ENCODE assay signal across 1 cellular context in the genomic region with DNA sequence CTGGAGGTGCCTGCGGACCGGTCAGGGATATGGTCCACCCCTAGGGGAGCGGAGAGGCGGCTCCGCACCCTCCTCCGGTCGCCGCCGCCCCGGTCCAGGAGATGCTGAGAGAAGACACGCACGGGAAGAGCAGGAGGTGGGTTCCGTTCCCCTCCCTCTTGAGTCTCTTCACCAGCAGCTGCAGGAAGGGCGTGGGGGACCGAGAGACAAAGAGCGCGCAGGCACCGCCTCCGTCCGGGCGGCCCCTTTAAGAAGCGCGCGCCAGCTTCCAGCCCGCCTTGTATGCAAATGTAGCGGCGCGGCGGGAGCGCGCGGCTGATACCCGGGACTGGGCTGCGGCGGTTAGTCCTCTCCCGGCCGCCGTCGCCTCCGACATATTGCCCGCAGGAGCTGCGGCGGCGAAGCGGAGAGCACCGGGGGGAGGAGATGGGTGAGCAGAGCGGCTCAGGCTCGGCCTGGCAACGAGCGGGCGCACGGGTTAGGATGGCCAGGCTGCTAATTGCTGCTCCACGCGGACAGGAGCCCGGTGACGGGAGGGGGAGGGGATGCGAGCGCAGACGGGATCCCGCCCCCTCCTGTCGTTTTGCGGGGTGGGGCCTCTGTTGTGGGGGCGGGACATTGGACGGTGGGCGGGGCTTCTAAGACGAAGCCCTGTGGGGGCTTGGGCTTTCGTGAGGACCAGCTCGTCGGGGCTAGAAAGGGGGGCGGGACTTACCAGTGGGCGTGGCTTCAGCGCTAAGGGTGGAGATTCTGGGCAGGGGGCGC.
TF ChIP-seq lines count a peak whose summit lies in the region.

A gene (plus strand): TSS at position 318 of the 765 bp plus-strand sequence. CDS start 109 bp downstream, at position 427.

TF ChIP-seq in K562, 482 proteins besides CTCF, POLR2A, EP300 and RAD21 (continued from another document and continues in another):
- TF ChIP-seq, protein P1, sequence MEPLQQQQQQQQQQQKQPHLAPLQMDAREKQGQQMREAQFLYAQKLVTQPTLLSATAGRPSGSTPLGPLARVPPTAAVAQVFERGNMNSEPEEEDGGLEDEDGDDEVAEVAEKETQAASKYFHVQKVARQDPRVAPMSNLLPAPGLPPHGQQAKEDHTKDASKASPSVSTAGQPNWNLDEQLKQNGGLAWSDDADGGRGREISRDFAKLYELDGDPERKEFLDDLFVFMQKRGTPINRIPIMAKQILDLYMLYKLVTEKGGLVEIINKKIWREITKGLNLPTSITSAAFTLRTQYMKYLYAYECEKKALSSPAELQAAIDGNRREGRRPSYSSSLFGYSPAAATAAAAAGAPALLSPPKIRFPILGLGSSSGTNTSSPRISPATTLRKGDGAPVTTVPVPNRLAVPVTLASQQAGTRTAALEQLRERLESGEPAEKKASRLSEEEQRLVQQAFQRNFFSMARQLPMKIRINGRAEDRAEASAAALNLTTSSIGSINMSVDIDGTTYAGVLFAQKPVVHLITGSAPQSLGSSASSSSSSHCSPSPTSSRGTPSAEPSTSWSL (CRISPR knock-in tag; IDR thresholded peaks at IDR 0.05; ENCODE audit: borderline replicate concordance) = no peak
- TF ChIP-seq ZNF830 (CRISPR knock-in tag; IDR thresholded peaks at IDR 0.05) (no peak), RHOXF2B (CRISPR knock-in tag; conservative IDR thresholded peaks at IDR 0.05) (no peak), CREBBP (IDR thresholded peaks at IDR 0.05; ENCODE audit: low read depth, low read length) (no peak), CBX1 (IDR thresholded peaks at IDR 0.05; ENCODE audit: low read depth) (0 out of 2 replicates have a peak, but pooled peaks have one; percentile 38), TCF7L2 (IDR thresholded peaks at IDR 0.05; ENCODE audit: low read depth, low read length) (no peak), BCOR (IDR thresholded peaks at IDR 0.05) (peak; percentile 56; the same call in 1 of the 2 replicates), BRF1 (IDR thresholded peaks at IDR 0.05; ENCODE audit: borderline replicate concordance, extremely low read depth, insufficient read length) (no peak), PHB (CRISPR knock-in tag; IDR thresholded peaks at IDR 0.05) (no peak)
- TF ChIP-seq, protein P2, sequence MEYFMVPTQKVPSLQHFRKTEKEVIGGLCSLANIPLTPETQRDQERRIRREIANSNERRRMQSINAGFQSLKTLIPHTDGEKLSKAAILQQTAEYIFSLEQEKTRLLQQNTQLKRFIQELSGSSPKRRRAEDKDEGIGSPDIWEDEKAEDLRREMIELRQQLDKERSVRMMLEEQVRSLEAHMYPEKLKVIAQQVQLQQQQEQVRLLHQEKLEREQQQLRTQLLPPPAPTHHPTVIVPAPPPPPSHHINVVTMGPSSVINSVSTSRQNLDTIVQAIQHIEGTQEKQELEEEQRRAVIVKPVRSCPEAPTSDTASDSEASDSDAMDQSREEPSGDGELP (CRISPR knock-in tag; IDR thresholded peaks at IDR 0.05; ENCODE audit: borderline replicate concordance) = peak; percentile 94
- TF ChIP-seq, protein P3, sequence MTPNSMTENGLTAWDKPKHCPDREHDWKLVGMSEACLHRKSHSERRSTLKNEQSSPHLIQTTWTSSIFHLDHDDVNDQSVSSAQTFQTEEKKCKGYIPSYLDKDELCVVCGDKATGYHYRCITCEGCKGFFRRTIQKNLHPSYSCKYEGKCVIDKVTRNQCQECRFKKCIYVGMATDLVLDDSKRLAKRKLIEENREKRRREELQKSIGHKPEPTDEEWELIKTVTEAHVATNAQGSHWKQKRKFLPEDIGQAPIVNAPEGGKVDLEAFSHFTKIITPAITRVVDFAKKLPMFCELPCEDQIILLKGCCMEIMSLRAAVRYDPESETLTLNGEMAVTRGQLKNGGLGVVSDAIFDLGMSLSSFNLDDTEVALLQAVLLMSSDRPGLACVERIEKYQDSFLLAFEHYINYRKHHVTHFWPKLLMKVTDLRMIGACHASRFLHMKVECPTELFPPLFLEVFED (CRISPR knock-in tag; conservative IDR thresholded peaks at IDR 0.05) = 0 out of 2 replicates have a peak, but pooled peaks have one; percentile 37
- TF ChIP-seq, protein P4, sequence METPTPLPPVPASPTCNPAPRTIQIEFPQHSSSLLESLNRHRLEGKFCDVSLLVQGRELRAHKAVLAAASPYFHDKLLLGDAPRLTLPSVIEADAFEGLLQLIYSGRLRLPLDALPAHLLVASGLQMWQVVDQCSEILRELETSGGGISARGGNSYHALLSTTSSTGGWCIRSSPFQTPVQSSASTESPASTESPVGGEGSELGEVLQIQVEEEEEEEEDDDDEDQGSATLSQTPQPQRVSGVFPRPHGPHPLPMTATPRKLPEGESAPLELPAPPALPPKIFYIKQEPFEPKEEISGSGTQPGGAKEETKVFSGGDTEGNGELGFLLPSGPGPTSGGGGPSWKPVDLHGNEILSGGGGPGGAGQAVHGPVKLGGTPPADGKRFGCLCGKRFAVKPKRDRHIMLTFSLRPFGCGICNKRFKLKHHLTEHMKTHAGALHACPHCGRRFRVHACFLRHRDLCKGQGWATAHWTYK (CRISPR knock-in tag; IDR thresholded peaks at IDR 0.05) = 0 out of 2 replicates have a peak, but pooled peaks have one; percentile 14
- TF ChIP-seq, protein P5, sequence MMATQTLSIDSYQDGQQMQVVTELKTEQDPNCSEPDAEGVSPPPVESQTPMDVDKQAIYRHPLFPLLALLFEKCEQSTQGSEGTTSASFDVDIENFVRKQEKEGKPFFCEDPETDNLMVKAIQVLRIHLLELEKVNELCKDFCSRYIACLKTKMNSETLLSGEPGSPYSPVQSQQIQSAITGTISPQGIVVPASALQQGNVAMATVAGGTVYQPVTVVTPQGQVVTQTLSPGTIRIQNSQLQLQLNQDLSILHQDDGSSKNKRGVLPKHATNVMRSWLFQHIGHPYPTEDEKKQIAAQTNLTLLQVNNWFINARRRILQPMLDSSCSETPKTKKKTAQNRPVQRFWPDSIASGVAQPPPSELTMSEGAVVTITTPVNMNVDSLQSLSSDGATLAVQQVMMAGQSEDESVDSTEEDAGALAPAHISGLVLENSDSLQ (IDR thresholded peaks at IDR 0.05) = no peak
- TF ChIP-seq, protein P6, sequence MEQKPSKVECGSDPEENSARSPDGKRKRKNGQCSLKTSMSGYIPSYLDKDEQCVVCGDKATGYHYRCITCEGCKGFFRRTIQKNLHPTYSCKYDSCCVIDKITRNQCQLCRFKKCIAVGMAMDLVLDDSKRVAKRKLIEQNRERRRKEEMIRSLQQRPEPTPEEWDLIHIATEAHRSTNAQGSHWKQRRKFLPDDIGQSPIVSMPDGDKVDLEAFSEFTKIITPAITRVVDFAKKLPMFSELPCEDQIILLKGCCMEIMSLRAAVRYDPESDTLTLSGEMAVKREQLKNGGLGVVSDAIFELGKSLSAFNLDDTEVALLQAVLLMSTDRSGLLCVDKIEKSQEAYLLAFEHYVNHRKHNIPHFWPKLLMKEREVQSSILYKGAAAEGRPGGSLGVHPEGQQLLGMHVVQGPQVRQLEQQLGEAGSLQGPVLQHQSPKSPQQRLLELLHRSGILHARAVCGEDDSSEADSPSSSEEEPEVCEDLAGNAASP (IDR thresholded peaks at IDR 0.05) = no peak
- TF ChIP-seq, protein P7, sequence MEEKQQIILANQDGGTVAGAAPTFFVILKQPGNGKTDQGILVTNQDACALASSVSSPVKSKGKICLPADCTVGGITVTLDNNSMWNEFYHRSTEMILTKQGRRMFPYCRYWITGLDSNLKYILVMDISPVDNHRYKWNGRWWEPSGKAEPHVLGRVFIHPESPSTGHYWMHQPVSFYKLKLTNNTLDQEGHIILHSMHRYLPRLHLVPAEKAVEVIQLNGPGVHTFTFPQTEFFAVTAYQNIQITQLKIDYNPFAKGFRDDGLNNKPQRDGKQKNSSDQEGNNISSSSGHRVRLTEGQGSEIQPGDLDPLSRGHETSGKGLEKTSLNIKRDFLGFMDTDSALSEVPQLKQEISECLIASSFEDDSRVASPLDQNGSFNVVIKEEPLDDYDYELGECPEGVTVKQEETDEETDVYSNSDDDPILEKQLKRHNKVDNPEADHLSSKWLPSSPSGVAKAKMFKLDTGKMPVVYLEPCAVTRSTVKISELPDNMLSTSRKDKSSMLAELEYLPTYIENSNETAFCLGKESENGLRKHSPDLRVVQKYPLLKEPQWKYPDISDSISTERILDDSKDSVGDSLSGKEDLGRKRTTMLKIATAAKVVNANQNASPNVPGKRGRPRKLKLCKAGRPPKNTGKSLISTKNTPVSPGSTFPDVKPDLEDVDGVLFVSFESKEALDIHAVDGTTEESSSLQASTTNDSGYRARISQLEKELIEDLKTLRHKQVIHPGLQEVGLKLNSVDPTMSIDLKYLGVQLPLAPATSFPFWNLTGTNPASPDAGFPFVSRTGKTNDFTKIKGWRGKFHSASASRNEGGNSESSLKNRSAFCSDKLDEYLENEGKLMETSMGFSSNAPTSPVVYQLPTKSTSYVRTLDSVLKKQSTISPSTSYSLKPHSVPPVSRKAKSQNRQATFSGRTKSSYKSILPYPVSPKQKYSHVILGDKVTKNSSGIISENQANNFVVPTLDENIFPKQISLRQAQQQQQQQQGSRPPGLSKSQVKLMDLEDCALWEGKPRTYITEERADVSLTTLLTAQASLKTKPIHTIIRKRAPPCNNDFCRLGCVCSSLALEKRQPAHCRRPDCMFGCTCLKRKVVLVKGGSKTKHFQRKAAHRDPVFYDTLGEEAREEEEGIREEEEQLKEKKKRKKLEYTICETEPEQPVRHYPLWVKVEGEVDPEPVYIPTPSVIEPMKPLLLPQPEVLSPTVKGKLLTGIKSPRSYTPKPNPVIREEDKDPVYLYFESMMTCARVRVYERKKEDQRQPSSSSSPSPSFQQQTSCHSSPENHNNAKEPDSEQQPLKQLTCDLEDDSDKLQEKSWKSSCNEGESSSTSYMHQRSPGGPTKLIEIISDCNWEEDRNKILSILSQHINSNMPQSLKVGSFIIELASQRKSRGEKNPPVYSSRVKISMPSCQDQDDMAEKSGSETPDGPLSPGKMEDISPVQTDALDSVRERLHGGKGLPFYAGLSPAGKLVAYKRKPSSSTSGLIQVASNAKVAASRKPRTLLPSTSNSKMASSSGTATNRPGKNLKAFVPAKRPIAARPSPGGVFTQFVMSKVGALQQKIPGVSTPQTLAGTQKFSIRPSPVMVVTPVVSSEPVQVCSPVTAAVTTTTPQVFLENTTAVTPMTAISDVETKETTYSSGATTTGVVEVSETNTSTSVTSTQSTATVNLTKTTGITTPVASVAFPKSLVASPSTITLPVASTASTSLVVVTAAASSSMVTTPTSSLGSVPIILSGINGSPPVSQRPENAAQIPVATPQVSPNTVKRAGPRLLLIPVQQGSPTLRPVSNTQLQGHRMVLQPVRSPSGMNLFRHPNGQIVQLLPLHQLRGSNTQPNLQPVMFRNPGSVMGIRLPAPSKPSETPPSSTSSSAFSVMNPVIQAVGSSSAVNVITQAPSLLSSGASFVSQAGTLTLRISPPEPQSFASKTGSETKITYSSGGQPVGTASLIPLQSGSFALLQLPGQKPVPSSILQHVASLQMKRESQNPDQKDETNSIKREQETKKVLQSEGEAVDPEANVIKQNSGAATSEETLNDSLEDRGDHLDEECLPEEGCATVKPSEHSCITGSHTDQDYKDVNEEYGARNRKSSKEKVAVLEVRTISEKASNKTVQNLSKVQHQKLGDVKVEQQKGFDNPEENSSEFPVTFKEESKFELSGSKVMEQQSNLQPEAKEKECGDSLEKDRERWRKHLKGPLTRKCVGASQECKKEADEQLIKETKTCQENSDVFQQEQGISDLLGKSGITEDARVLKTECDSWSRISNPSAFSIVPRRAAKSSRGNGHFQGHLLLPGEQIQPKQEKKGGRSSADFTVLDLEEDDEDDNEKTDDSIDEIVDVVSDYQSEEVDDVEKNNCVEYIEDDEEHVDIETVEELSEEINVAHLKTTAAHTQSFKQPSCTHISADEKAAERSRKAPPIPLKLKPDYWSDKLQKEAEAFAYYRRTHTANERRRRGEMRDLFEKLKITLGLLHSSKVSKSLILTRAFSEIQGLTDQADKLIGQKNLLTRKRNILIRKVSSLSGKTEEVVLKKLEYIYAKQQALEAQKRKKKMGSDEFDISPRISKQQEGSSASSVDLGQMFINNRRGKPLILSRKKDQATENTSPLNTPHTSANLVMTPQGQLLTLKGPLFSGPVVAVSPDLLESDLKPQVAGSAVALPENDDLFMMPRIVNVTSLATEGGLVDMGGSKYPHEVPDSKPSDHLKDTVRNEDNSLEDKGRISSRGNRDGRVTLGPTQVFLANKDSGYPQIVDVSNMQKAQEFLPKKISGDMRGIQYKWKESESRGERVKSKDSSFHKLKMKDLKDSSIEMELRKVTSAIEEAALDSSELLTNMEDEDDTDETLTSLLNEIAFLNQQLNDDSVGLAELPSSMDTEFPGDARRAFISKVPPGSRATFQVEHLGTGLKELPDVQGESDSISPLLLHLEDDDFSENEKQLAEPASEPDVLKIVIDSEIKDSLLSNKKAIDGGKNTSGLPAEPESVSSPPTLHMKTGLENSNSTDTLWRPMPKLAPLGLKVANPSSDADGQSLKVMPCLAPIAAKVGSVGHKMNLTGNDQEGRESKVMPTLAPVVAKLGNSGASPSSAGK (IDR thresholded peaks at IDR 0.05) = peak; percentile 42; the same call in 1 of the 2 replicates
- TF ChIP-seq, protein P8, sequence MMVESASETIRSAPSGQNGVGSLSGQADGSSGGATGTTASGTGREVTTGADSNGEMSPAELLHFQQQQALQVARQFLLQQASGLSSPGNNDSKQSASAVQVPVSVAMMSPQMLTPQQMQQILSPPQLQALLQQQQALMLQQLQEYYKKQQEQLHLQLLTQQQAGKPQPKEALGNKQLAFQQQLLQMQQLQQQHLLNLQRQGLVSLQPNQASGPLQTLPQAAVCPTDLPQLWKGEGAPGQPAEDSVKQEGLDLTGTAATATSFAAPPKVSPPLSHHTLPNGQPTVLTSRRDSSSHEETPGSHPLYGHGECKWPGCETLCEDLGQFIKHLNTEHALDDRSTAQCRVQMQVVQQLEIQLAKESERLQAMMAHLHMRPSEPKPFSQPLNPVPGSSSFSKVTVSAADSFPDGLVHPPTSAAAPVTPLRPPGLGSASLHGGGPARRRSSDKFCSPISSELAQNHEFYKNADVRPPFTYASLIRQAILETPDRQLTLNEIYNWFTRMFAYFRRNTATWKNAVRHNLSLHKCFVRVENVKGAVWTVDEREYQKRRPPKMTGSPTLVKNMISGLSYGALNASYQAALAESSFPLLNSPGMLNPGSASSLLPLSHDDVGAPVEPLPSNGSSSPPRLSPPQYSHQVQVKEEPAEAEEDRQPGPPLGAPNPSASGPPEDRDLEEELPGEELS (CRISPR knock-in tag; IDR thresholded peaks at IDR 0.05; ENCODE audit: borderline replicate concordance) = peak; percentile 91
- TF ChIP-seq, protein P9, sequence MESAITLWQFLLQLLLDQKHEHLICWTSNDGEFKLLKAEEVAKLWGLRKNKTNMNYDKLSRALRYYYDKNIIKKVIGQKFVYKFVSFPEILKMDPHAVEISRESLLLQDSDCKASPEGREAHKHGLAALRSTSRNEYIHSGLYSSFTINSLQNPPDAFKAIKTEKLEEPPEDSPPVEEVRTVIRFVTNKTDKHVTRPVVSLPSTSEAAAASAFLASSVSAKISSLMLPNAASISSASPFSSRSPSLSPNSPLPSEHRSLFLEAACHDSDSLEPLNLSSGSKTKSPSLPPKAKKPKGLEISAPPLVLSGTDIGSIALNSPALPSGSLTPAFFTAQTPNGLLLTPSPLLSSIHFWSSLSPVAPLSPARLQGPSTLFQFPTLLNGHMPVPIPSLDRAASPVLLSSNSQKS (CRISPR knock-in tag; IDR thresholded peaks at IDR 0.05) = no peak
